ENCODE assay signal across 11 cellular contexts in the genomic region with DNA sequence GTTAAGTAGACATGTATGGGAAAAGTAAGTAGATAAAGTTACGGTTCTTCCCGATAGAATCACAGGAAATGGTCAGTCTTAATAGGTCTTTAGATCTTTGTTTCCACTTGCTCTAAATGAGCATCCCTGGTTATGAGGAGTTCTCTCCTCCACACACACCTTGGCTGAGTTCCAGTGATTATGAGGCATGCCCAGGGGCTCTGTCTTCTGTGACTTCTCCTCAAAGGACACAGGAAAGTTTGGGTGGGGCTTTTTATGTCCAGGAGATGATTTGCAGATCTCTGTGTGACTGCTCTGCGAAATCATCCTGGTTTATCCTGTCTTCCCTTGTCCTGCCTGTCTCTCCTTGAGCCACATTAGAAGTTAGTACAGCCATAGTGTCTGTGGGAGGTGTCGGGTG.
DNase-seq lines count a peak whose midpoint lies in the region; ATAC-seq and TF ChIP-seq lines count a peak whose summit lies in the region.
"Had no signal": no experiment of that assay in that cellular context is flagged by ENCODE, and none has a peak within 500 bp of the region (broad histone marks: within the 10 kb centered on the region; RNA-seq: fewer than 3 reads in every experiment).

No MANE protein-coding gene starts in this region.

- intact Hi-C loops in CD4-positive, alpha-beta T cell (cut with DNase I, micrococcal nuclease): loop anchor here in 1 of 2 experiments (5.0 kb wide), 1 partner anchor 117 kb away; no protein-coding TSS in a partner anchor

- no peak overlapping the region for H3K27ac ChIP-seq in CD4-positive, alpha-beta T cell (ENCODE audit: low read depth, low read length)
- peak overlapping the region; percentile 15 for H3K27ac ChIP-seq in brain microvascular endothelial cell

- in situ Hi-C loops in brain microvascular endothelial cell (cut with HindIII; ENCODE audit: low pct_ligation_motif_present, low sequenced_read_pairs): no loop called here

- no peak overlapping the region for H3K4me3 ChIP-seq in brain microvascular endothelial cell (ENCODE audit: low read depth, low read length)

- no peak overlapping the region for H3K4me3 Mint-ChIP-seq in CD4-positive, alpha-beta T cell
- H3K4me3 Mint-ChIP-seq in mesothelial cell of epicardium: no peak overlapping the region
- H3K4me3 Mint-ChIP-seq: activated naive CD8-positive, alpha-beta T cell treated with anti-CD3 and anti-CD28 coated beads, Interleukin-2, amount 10 ng/mL, durations not matched to agents 7 days and 5 days had no signal

- POLR2A ChIA-PET in CD4-positive, alpha-beta T cell (lab: Charles Lee): interaction anchor here (1.4 kb wide), 1 partner anchor 872 kb away, joined by 3 read pairs; a partner anchor contains a TSS

- peaks cover 91% of the 10 kb centered on the region for H3K36me3 Mint-ChIP-seq in CD4-positive, alpha-beta T cell (ENCODE audit: low read depth)
- H3K36me3 Mint-ChIP-seq in mesothelial cell of epicardium: peaks cover 31% of the 10 kb centered on the region

- H3K4me1 Mint-ChIP-seq in CD4-positive, alpha-beta T cell (ENCODE audit: low read depth): peaks cover 29% of the 10 kb centered on the region
- H3K4me1 Mint-ChIP-seq in mesothelial cell of epicardium: peaks cover 69% of the 10 kb centered on the region

- ATAC-seq in CD4-positive, alpha-beta T cell (ENCODE audit: poor library complexity): no peak
- no peak for ATAC-seq in HG03354 (IDR thresholded peaks at IDR 0.05; ENCODE audit: poor library complexity, severe bottlenecking, unreplicated experiment)
- no peak for ATAC-seq in HG03378 (IDR thresholded peaks at IDR 0.05; ENCODE audit: unreplicated experiment)

- no peaks in the 10 kb centered on the region for H3K9me3 ChIP-seq in CD4-positive, alpha-beta T cell (ENCODE audit: control insufficient read depth, low read length)

- TF ChIP-seq CTCF in CD4-positive, alpha-beta T cell (IDR thresholded peaks at IDR 0.05): no peak
- no peak for TF ChIP-seq CTCF in brain microvascular endothelial cell (IDR thresholded peaks at IDR 0.05; ENCODE audit: low read depth, low read length, missing control alignments)
- no peak for TF ChIP-seq CTCF in mesothelial cell of epicardium (IDR thresholded peaks at IDR 0.05; ENCODE audit: unreplicated experiment)

- H3K27ac Mint-ChIP-seq in CD4-positive, alpha-beta T cell: peak overlapping the region; percentile 16
- H3K27ac Mint-ChIP-seq in mesothelial cell of epicardium: peak overlapping the region; percentile 86
- H3K27ac Mint-ChIP-seq: activated naive CD8-positive, alpha-beta T cell treated with anti-CD3 and anti-CD28 coated beads, Interleukin-2, amount 10 ng/mL, durations not matched to agents 7 days and 5 days had no signal

- no peaks in the 10 kb centered on the region for H3K27me3 Mint-ChIP-seq in CD4-positive, alpha-beta T cell
- H3K27me3 Mint-ChIP-seq in mesothelial cell of epicardium (ENCODE audit: low read depth): no peaks in the 10 kb centered on the region
- H3K27me3 Mint-ChIP-seq: activated naive CD8-positive, alpha-beta T cell treated with anti-CD3 and anti-CD28 coated beads, Interleukin-2, amount 10 ng/mL, durations not matched to agents 7 days and 5 days had no signal

- H3K36me3 ChIP-seq in brain microvascular endothelial cell (replicated peaks): peaks cover 78% of the 10 kb centered on the region

- DNase-seq in CD4-positive, alpha-beta T cell: no peak
- DNase-seq in M059J (ENCODE audit: low read depth) (peak; percentile 42), brain microvascular endothelial cell (no peak), mesothelial cell of epicardium (ENCODE audit: low spot score in 2 of 2, unreplicated experiment in 2 of 2) (no peak), hippocampal formation (lab: John Stamatoyannopoulos, UW) (no peak), HUDEP-2 (lab: John Stamatoyannopoulos, UW; ENCODE audit: unreplicated experiment in 76 of 76) (no peak)
- DNase-seq: activated naive CD8-positive, alpha-beta T cell treated with anti-CD3 and anti-CD28 coated beads, Interleukin-2, amount 10 ng/mL, durations not matched to agents 7 days and 5 days; effector CD8-positive, alpha-beta T cell; NCI-H226 had no signal

- no peaks in the 10 kb centered on the region for H3K9me3 Mint-ChIP-seq in CD4-positive, alpha-beta T cell
- no peaks in the 10 kb centered on the region for H3K9me3 Mint-ChIP-seq in mesothelial cell of epicardium
- H3K9me3 Mint-ChIP-seq: activated naive CD8-positive, alpha-beta T cell treated with anti-CD3 and anti-CD28 coated beads, Interleukin-2, amount 10 ng/mL, durations not matched to agents 7 days and 5 days had no signal

- CTCF ChIA-PET in CD4-positive, alpha-beta T cell (lab: Charles Lee): interaction anchor here (0.8 kb wide), 1 partner anchor 19 kb away, joined by 3 read pairs; no protein-coding TSS in a partner anchor

- no peaks in the 10 kb centered on the region for H3K27me3 ChIP-seq in CD4-positive, alpha-beta T cell (ENCODE audit: control insufficient read depth, insufficient read depth, low read length)
- H3K27me3 ChIP-seq in brain microvascular endothelial cell (replicated peaks): no peaks in the 10 kb centered on the region
